22 cellular contexts compared by ENCODE assay signal in the genomic region with DNA sequence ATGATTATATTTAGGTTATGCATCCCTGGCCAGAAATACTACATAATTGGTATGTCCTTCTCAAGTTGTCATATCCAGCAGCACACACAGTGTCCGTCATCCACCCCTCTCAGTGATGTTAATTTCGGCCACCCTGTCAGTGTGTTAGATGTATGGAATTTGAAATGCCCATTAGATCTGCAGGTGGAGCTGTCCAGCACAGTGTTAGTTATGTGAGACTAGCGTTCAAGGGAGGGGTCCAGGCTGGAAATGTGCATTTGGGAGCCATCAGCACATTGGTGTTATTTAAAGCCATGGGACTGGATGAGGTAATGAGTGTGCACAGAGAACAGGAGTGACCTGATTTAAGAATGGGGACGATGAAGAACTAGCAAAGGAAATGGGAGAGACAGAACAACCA.
"Had no signal": no experiment of that assay in that cellular context is flagged by ENCODE, and none has a peak within 500 bp of the region (broad histone marks: within the 10 kb centered on the region; RNA-seq: fewer than 3 reads in every experiment).

No MANE protein-coding gene starts in this region.

- H3K9me3 ChIP-seq: ovary, thoracic aorta, transverse colon had no signal

- H3K4me2 ChIP-seq: hepatocyte, neural progenitor cell had no signal

- H3K27me3 ChIP-seq: esophagus squamous epithelium, foreskin keratinocyte, hepatocyte, neural progenitor cell, ovary, transverse colon had no signal

- H3K4me3 ChIP-seq: esophagus squamous epithelium, hepatocyte, lung, neural progenitor cell, ovary, thoracic aorta, transverse colon had no signal

- H3K36me3 ChIP-seq: ovary had no signal

- H3K27ac Mint-ChIP-seq: dendritic cell treated with granulocyte-macrophage colony-stimulating factor and Interleukin-4, amounts not matched to agents 40 ng/mL and 50 ng/mL, for 4 days; natural killer cell treated with Interleukin-12 subunit alpha and Interleukin-12 subunit beta and Interleukin-15 and Interleukin-18, amount 100 ng/mL, for 72 hours; neural progenitor cell; stimulated activated memory B cell treated with anti-CD40 and anti-IgM and Interleukin-4, amounts not matched to agents 10 μg/mL and 1 μg/mL and 100 μg/mL, for 72 hours; stimulated activated naive CD8-positive, alpha-beta T cell treated with anti-CD3 and anti-CD28 coated beads, Interleukin-15, Interleukin-2, amounts not matched to agents 100 ng/mL and 50 ng/mL, for 24 hours had no signal

- H3K4me1 Mint-ChIP-seq: neural progenitor cell; stimulated activated memory B cell treated with anti-CD40 and anti-IgM and Interleukin-4, amounts not matched to agents 10 μg/mL and 1 μg/mL and 100 μg/mL, for 72 hours had no signal

- H3K79me2 ChIP-seq: hepatocyte had no signal

- ATAC-seq: effector memory CD8-positive, alpha-beta T cell; foreskin keratinocyte; left colon; left ventricle myocardium superior; natural killer cell treated with Interleukin-12 subunit alpha and Interleukin-12 subunit beta and Interleukin-15 and Interleukin-18, amount 100 ng/mL, for 72 hours; right cardiac atrium; stimulated activated memory B cell treated with anti-CD40 and anti-IgM and Interleukin-4, amounts not matched to agents 10 μg/mL and 1 μg/mL and 100 μg/mL, for 72 hours had no signal

- DNase-seq: effector memory CD8-positive, alpha-beta T cell; esophagus squamous epithelium; foreskin keratinocyte; head of caudate nucleus; left colon; left ventricle myocardium superior; mesenchymal stem cell; midbrain; nucleus accumbens; ovary; right cardiac atrium; stimulated activated CD4-positive, alpha-beta T cell treated with anti-CD3 and anti-CD28 coated beads, Interleukin-4, amount 100 ng/mL, for 1 hour; stimulated activated CD8-positive, alpha-beta memory T cell treated with anti-CD3 and anti-CD28 coated beads, Interleukin-4, amount 100 ng/mL, for 48 hours; transverse colon had no signal

- H3K4me3 Mint-ChIP-seq: dendritic cell treated with granulocyte-macrophage colony-stimulating factor and Interleukin-4, amounts not matched to agents 40 ng/mL and 50 ng/mL, for 4 days; effector memory CD8-positive, alpha-beta T cell; natural killer cell treated with Interleukin-12 subunit alpha and Interleukin-12 subunit beta and Interleukin-15 and Interleukin-18, amount 100 ng/mL, for 72 hours; neural progenitor cell; stimulated activated memory B cell treated with anti-CD40 and anti-IgM and Interleukin-4, amounts not matched to agents 10 μg/mL and 1 μg/mL and 100 μg/mL, for 72 hours; stimulated activated naive CD8-positive, alpha-beta T cell treated with anti-CD3 and anti-CD28 coated beads, Interleukin-15, Interleukin-2, amounts not matched to agents 100 ng/mL and 50 ng/mL, for 24 hours had no signal

- H3K4me1 ChIP-seq: esophagus squamous epithelium, foreskin keratinocyte, neural progenitor cell, transverse colon had no signal

- H2AFZ ChIP-seq: hepatocyte, neural progenitor cell had no signal

- H3K27me3 Mint-ChIP-seq: dendritic cell treated with granulocyte-macrophage colony-stimulating factor and Interleukin-4, amounts not matched to agents 40 ng/mL and 50 ng/mL, for 4 days; effector memory CD8-positive, alpha-beta T cell; natural killer cell treated with Interleukin-12 subunit alpha and Interleukin-12 subunit beta and Interleukin-15 and Interleukin-18, amount 100 ng/mL, for 72 hours; stimulated activated memory B cell treated with anti-CD40 and anti-IgM and Interleukin-4, amounts not matched to agents 10 μg/mL and 1 μg/mL and 100 μg/mL, for 72 hours; stimulated activated naive CD8-positive, alpha-beta T cell treated with anti-CD3 and anti-CD28 coated beads, Interleukin-15, Interleukin-2, amounts not matched to agents 100 ng/mL and 50 ng/mL, for 24 hours had no signal

- H3K9me3 Mint-ChIP-seq: natural killer cell treated with Interleukin-12 subunit alpha and Interleukin-12 subunit beta and Interleukin-15 and Interleukin-18, amount 100 ng/mL, for 72 hours; stimulated activated naive CD8-positive, alpha-beta T cell treated with anti-CD3 and anti-CD28 coated beads, Interleukin-15, Interleukin-2, amounts not matched to agents 100 ng/mL and 50 ng/mL, for 24 hours had no signal

- H3K27ac ChIP-seq: esophagus squamous epithelium, foreskin keratinocyte, hepatocyte, neural progenitor cell, ovary, thoracic aorta, transverse colon had no signal

- H3K9ac ChIP-seq: neural progenitor cell had no signal
